ENCODE assay signal across 30 cellular contexts in the genomic region with DNA sequence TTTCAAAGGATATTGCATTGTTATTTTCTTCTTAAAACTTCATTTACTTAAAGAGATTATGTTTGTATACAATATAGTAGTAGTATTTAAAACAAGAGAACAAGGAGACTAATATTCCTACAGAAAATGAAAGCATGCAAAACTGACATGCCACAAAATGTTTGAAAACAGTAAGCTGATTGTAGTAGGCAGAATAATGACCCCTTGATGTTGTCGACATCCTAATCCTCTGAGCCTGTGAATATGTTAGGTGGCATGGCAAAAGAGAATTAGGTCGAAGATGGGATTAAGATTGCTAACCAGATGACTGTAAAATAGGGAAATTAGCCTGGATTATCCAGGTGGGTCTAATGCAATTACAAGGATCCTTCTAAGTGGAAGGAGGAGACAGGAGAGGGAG.
"Had no signal": no experiment of that assay in that cellular context is flagged by ENCODE, and none has a peak within 500 bp of the region (broad histone marks: within the 10 kb centered on the region; RNA-seq: fewer than 3 reads in every experiment).

No MANE protein-coding gene starts in this region.

- H3K4me1 ChIP-seq: adrenal gland, body of pancreas, esophagus squamous epithelium had no signal

- H3K9me3 ChIP-seq: adrenal gland, body of pancreas, esophagus squamous epithelium had no signal

- FAIRE-seq: endometrium, endothelial cell of umbilical vein, frontal cortex had no signal

- H3K36me3 ChIP-seq: adrenal gland, esophagus squamous epithelium had no signal

- H3K4me3 ChIP-seq: adrenal gland, body of pancreas, esophagus squamous epithelium had no signal

- H3K27me3 ChIP-seq: adrenal gland, body of pancreas, esophagus squamous epithelium had no signal

- H3K27ac ChIP-seq: adrenal gland, body of pancreas, epithelial cell of prostate, esophagus squamous epithelium had no signal

- DNase-seq: activated CD4-positive, alpha-beta memory T cell treated with anti-CD3 and anti-CD28 coated beads for 36 hours; activated CD4-positive, alpha-beta T cell treated with anti-CD3 and anti-CD28 coated beads for 36 hours; activated CD4-positive, alpha-beta T cell treated with anti-CD3 and anti-CD28 coated beads, Interleukin-2, amount 10 ng/mL, durations not matched to agents 24 days and 14 days; activated CD4-positive, CD25-positive, alpha-beta regulatory T cell; activated CD4-positive, CD25-positive, alpha-beta regulatory T cell treated with anti-CD3 and anti-CD28 coated beads, Interleukin-2, amount 50 U/mL, for 72 hours; activated CD8-positive, alpha-beta memory T cell treated with anti-CD3 and anti-CD28 coated beads, Interleukin-2, amount 10 ng/mL, durations not matched to agents 7 days and 5 days; activated CD8-positive, alpha-beta memory T cell treated with anti-CD3 and anti-CD28 coated beads, Interleukin-2, amount 50 U/mL, for 4 hours; activated CD8-positive, alpha-beta T cell treated with anti-CD3 and anti-CD28 coated beads, Interleukin-2, amount 10 ng/mL, durations not matched to agents 7 days and 5 days; activated effector memory CD4-positive, alpha-beta T cell treated with anti-CD3 and anti-CD28 coated beads, Interleukin-2, amount 50 U/mL, for 16 hours; activated naive CD4-positive, alpha-beta T cell treated with anti-CD3 and anti-CD28 coated beads for 36 hours; activated naive CD8-positive, alpha-beta T cell treated with anti-CD3 and anti-CD28 coated beads for 36 hours; activated naive CD8-positive, alpha-beta T cell treated with anti-CD3 and anti-CD28 coated beads, Interleukin-2, amount 50 U/mL, for 24 hours; activated T-cell treated with anti-CD3 and anti-CD28 coated beads, Interleukin-2, amount 50 U/mL, for 1 hour; activated T-cell treated with anti-CD3 and anti-CD28 coated beads, Interleukin-2, amount 50 U/mL, for 48 hours; adrenal gland; amygdala; aorta; body of pancreas; caudate nucleus; cortex of kidney; dermis blood vessel endothelial cell; effector CD8-positive, alpha-beta T cell; esophagus squamous epithelium; head of caudate nucleus; T-helper 17 cell; T1000 had no signal
